15 cellular contexts compared by ENCODE assay signal in the genomic region with DNA sequence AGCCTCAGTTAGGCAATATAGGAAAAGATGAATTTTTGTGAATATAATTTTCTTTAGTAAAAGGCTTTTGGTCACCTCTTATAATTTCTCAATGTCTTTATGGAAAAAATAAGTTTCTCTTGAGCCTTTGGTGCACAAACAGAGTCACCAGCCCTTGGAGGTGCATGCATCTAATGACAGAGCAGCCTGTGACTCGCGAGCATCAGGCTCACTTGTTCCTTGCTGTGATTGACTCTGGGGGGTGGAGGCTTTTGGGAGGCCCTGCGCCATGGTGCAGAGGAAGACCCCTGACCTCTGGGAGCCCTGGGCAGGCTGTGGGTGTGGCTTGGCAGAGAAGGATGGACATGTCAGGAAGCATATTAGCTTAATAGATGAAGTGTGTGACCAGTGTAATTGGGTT.
DNase-seq lines count a peak whose midpoint lies in the region; ATAC-seq and TF ChIP-seq lines count a peak whose summit lies in the region.
"Had no signal": no experiment of that assay in that cellular context is flagged by ENCODE, and none has a peak within 500 bp of the region (broad histone marks: within the 10 kb centered on the region; RNA-seq: fewer than 3 reads in every experiment).

No MANE protein-coding gene starts in this region.

- H3K4me1 ChIP-seq in CD4-positive, alpha-beta memory T cell (ENCODE audit: insufficient read depth, low read length) = peaks cover 89% of the 10 kb centered on the region
- H3K4me1 ChIP-seq in foreskin keratinocyte (no peaks in the 10 kb centered on the region), aorta (ENCODE audit: control insufficient read depth in 1 of 2, insufficient read depth in 2 of 2, low read length in 2 of 2) (no peaks in the 10 kb centered on the region)
- H3K4me1 ChIP-seq: gastroesophageal sphincter had no signal

- H3K4me1 Mint-ChIP-seq in CD14-positive monocyte (peaks cover 30% of the 10 kb centered on the region), immature natural killer cell (peaks cover 53 to 87% of the 10 kb centered on the region in 2 donors)
- peaks cover 68 to 88% (median 76%) of the 10 kb centered on the region in 4 donors for H3K4me1 Mint-ChIP-seq in CD4-positive, alpha-beta memory T cell

- H3K27ac ChIP-seq in CD4-positive, alpha-beta memory T cell (ENCODE audit: low read depth, low read length) = peak overlapping the region; percentile 60
- H3K27ac ChIP-seq in foreskin keratinocyte (no peak overlapping the region), aorta (ENCODE audit: low read depth in 1 of 2, low read length in 2 of 2) (no peak overlapping the region)
- H3K27ac ChIP-seq: gastroesophageal sphincter, Peyer's patch had no signal

- peaks cover 0 to 3% (median 0%) of the 10 kb centered on the region in 7 donors for H3K9me3 Mint-ChIP-seq in CD14-positive monocyte
- peaks cover 0 to 5% (median 0%) of the 10 kb centered on the region in 8 donors for H3K9me3 Mint-ChIP-seq in CD4-positive, alpha-beta memory T cell
- no peaks in the 10 kb centered on the region for H3K9me3 Mint-ChIP-seq in immature natural killer cell

- intact Hi-C loops in CD14-positive monocyte (cut with micrococcal nuclease) = no loop called here
- intact Hi-C loops in CD4-positive, alpha-beta memory T cell (cut with micrococcal nuclease) = no loop called here
- intact Hi-C loops in aorta (cut with DNase I) = no loop called here

- CTCF ChIA-PET in CD4-positive, alpha-beta memory T cell (lab: Charles Lee; ENCODE audit: partially characterized antibody) = interaction anchor here (1.9 kb wide), 1 partner anchor 185 kb away, joined by 4 read pairs; no protein-coding TSS in a partner anchor

- peaks cover 82 to 88% of the 10 kb centered on the region in 2 donors for H3K36me3 Mint-ChIP-seq in CD14-positive monocyte
- peaks cover 73 to 92% of the 10 kb centered on the region in 2 donors for H3K36me3 Mint-ChIP-seq in CD4-positive, alpha-beta memory T cell
- H3K36me3 Mint-ChIP-seq in immature natural killer cell = peaks cover 26 to 74% (median 52%) of the 10 kb centered on the region in 3 donors

- WGBS in aorta, 2 donors = 74 to 77% methylated on average over 3 of the region's 3 CpGs

- H3K27me3 Mint-ChIP-seq in CD14-positive monocyte (ENCODE audit: low read depth in 3 of 3) (peaks cover 0 to 4% (median 0%) of the 10 kb centered on the region in 3 donors), immature natural killer cell (ENCODE audit: low read depth in 3 of 3) (peaks cover 0 to 15% (median 11%) of the 10 kb centered on the region in 3 donors)
- H3K27me3 Mint-ChIP-seq in CD4-positive, alpha-beta memory T cell = no peaks in the 10 kb centered on the region

- no peaks in the 10 kb centered on the region for H3K9me3 ChIP-seq in CD4-positive, alpha-beta memory T cell (ENCODE audit: control insufficient read depth in 1 of 2, low read length in 2 of 2)
- H3K9me3 ChIP-seq in aorta (ENCODE audit: control insufficient read depth, low read length) = no peaks in the 10 kb centered on the region
- H3K9me3 ChIP-seq: gastroesophageal sphincter, Peyer's patch had no signal

- TF ChIP-seq CTCF in CD14-positive monocyte (IDR thresholded peaks at IDR 0.05) (no peak), foreskin keratinocyte (conservative IDR thresholded peaks at IDR 0.05) (no peak)

- no peak overlapping the region for H3K4me3 ChIP-seq in CD4-positive, alpha-beta memory T cell (ENCODE audit: low read length in 2 of 2)
- no peak overlapping the region for H3K4me3 ChIP-seq in aorta (ENCODE audit: low read length in 2 of 2)
- H3K4me3 ChIP-seq: gastroesophageal sphincter, Peyer's patch had no signal

- no peaks in the 10 kb centered on the region for H3K27me3 ChIP-seq in CD4-positive, alpha-beta memory T cell (ENCODE audit: insufficient read depth, low read length)
- H3K27me3 ChIP-seq in foreskin keratinocyte (peaks cover 10% of the 10 kb centered on the region), aorta (ENCODE audit: control insufficient read depth in 1 of 2, insufficient read depth in 2 of 2, low read length in 1 of 2) (peaks cover 0 to 1% of the 10 kb centered on the region in 2 donors)
- H3K27me3 ChIP-seq: Peyer's patch had no signal

- DNase-seq in CD14-positive monocyte (ENCODE audit: low spot score) (no peak), immature natural killer cell (no peak), foreskin keratinocyte (no peak), NCI-H1694 treated with DMSO at 0.1 percent for 48 hours (lab: John Stamatoyannopoulos, UW) (no peak), aorta (no peak)
- DNase-seq in CD4-positive, alpha-beta memory T cell = no peak
- DNase-seq in activated CD8-positive, alpha-beta memory T cell treated with anti-CD3 and anti-CD28 coated beads, Interleukin-2, amount 50 U/mL, for 48 hours = peak; percentile 63
- DNase-seq: erythroblast, left cardiac atrium, midbrain, NCI-H1694, nucleus accumbens, Peyer's patch, right cardiac atrium had no signal

- H3K36me3 ChIP-seq in CD4-positive, alpha-beta memory T cell (ENCODE audit: insufficient read depth, low read length) = peaks cover 87% of the 10 kb centered on the region
- H3K36me3 ChIP-seq in aorta (ENCODE audit: control insufficient read depth in 1 of 2, insufficient read depth in 2 of 2, low read length in 1 of 2) = no peaks in the 10 kb centered on the region
- H3K36me3 ChIP-seq: gastroesophageal sphincter had no signal

- no peak for ATAC-seq in foreskin keratinocyte
- ATAC-seq in aorta (ENCODE audit: low FRiP score) = no peak
- ATAC-seq: gastroesophageal sphincter, left cardiac atrium, right cardiac atrium had no signal

- H3K27ac Mint-ChIP-seq in CD14-positive monocyte = peak overlapping the region in 6 of 7 donors; percentile 40 to 77 (median 64)
- peak overlapping the region; percentile 61 to 97 (median 88) for H3K27ac Mint-ChIP-seq in CD4-positive, alpha-beta memory T cell
- H3K27ac Mint-ChIP-seq in immature natural killer cell = peak overlapping the region; percentile 82 to 87 (median 85)

- H3K4me3 Mint-ChIP-seq in CD14-positive monocyte (no peak overlapping the region), immature natural killer cell (no peak overlapping the region)
- peak overlapping the region in 3 of 8 donors; percentile 11 to 27 (median 25) for H3K4me3 Mint-ChIP-seq in CD4-positive, alpha-beta memory T cell

- POLR2A ChIA-PET in CD4-positive, alpha-beta memory T cell (lab: Charles Lee; ENCODE audit: partially characterized antibody) = interaction anchor here (1.6 kb wide), 1 partner anchor 23 kb away, joined by 4 read pairs; no protein-coding TSS in a partner anchor
